27 cellular contexts compared by ENCODE assay signal in the genomic region with DNA sequence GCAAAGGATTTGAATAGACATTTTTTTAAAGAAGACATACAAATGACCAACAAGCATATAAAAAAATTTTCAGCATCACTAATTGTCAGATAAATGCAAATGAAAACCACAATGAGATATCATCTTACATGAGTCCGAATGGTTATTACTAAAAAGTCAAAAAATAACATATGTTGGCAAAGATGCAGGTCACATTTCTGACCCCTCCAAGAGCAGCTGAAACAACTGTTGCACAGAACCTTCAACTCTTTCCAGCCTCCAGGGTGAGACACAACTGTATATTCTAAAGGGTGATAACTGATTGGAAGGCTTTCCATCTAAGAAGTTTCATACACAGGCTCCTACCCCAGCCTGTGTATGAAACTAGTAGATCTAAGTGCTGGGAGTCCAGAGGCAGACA. TPM values are rescaled to one million over a fixed set of nuclear protein-coding genes. Genes with fewer than 3 reads are reported as not detected.
A peak's percentile ranks its signal among the peaks of the same experiment; 100 is the strongest.
DNase-seq lines count a peak whose midpoint lies in the region; ATAC-seq, FAIRE-seq and TF ChIP-seq lines count a peak whose summit lies in the region.
"Had no signal": no experiment of that assay in that cellular context is flagged by ENCODE, and none has a peak within 500 bp of the region (broad histone marks: within the 10 kb centered on the region; RNA-seq: fewer than 3 reads in every experiment).

No MANE protein-coding gene starts in this region.

- H3K9me3 ChIP-seq in GM23248 (ENCODE audit: low read depth) = no peaks in the 10 kb centered on the region

- no peak overlapping the region for H3K4me2 ChIP-seq in GM23248 (ENCODE audit: unreplicated experiment)

- no peaks in the 10 kb centered on the region for H3K36me3 ChIP-seq in GM23248 (ENCODE audit: low read depth)

- FAIRE-seq in RCC 7860 (lab: Jason Lieb, UNC) = no peak
- FAIRE-seq: A204.1, GM12878, H54, HepG2 had no signal

- peaks cover 22% of the 10 kb centered on the region for H3K9me3 Mint-ChIP-seq in type B pancreatic cell
- H3K9me3 Mint-ChIP-seq in activated CD8-positive, alpha-beta T cell treated with anti-CD3 and anti-CD28 coated beads, Interleukin-2, amount 10 ng/mL, durations not matched to agents 7 days and 5 days (ENCODE audit: insufficient read depth) = peaks cover 25% of the 10 kb centered on the region
- H3K9me3 Mint-ChIP-seq in stimulated activated effector memory CD8-positive, alpha-beta T cell treated with anti-CD3 and anti-CD28 coated beads, Interleukin-12 subunit alpha, Interleukin-12 subunit beta, amount 100 ng/mL, for 72 hours = no peaks in the 10 kb centered on the region

- H3K9me2 ChIP-seq in GM23248 (ENCODE audit: insufficient read depth) = no peaks in the 10 kb centered on the region

- no peak for ATAC-seq in activated CD8-positive, alpha-beta T cell treated with anti-CD3 and anti-CD28 coated beads, Interleukin-2, amount 10 ng/mL, durations not matched to agents 7 days and 5 days
- ATAC-seq in stimulated activated effector memory CD8-positive, alpha-beta T cell treated with anti-CD3 and anti-CD28 coated beads, Interleukin-12 subunit alpha, Interleukin-12 subunit beta, amount 100 ng/mL, for 72 hours = no peak
- ATAC-seq: GM12878, HepG2 had no signal

- POLR2A ChIA-PET in activated CD8-positive, alpha-beta T cell treated with anti-CD3 and anti-CD28 coated beads, Interleukin-2, amount 10 ng/mL, durations not matched to agents 7 days and 5 days (lab: Charles Lee) = no interaction called here

- H3K79me2 ChIP-seq in GM23248 (ENCODE audit: insufficient read depth) = no peaks in the 10 kb centered on the region

- in situ Hi-C loops in GM23248 (cut with MboI) = no loop called here

- peaks cover 26% of the 10 kb centered on the region for H3K27me3 Mint-ChIP-seq in type B pancreatic cell
- peaks cover 10% of the 10 kb centered on the region for H3K27me3 Mint-ChIP-seq in activated CD8-positive, alpha-beta T cell treated with anti-CD3 and anti-CD28 coated beads, Interleukin-2, amount 10 ng/mL, durations not matched to agents 7 days and 5 days (ENCODE audit: low read depth)
- H3K27me3 Mint-ChIP-seq: CD4-positive, alpha-beta memory T cell had no signal

- no peaks in the 10 kb centered on the region for H3K27me3 ChIP-seq in GM23248 (replicated peaks; ENCODE audit: insufficient read depth)

- H3K4me1 Mint-ChIP-seq in type B pancreatic cell (ENCODE audit: unreplicated experiment) = peaks cover 5% of the 10 kb centered on the region
- H3K4me1 Mint-ChIP-seq in activated CD8-positive, alpha-beta T cell treated with anti-CD3 and anti-CD28 coated beads, Interleukin-2, amount 10 ng/mL, durations not matched to agents 7 days and 5 days (ENCODE audit: low read depth) = peaks cover 10% of the 10 kb centered on the region
- peaks cover 7% of the 10 kb centered on the region for H3K4me1 Mint-ChIP-seq in stimulated activated effector memory CD8-positive, alpha-beta T cell treated with anti-CD3 and anti-CD28 coated beads, Interleukin-12 subunit alpha, Interleukin-12 subunit beta, amount 100 ng/mL, for 72 hours

- no peaks in the 10 kb centered on the region for H4K20me1 ChIP-seq in GM23248 (ENCODE audit: insufficient read depth)

- peaks cover 55% of the 10 kb centered on the region for H3K4me1 ChIP-seq in GM23248 (ENCODE audit: insufficient read depth)

- peak overlapping the region; percentile 24 for H3K4me3 Mint-ChIP-seq in type B pancreatic cell
- H3K4me3 Mint-ChIP-seq in activated CD8-positive, alpha-beta T cell treated with anti-CD3 and anti-CD28 coated beads, Interleukin-2, amount 10 ng/mL, durations not matched to agents 7 days and 5 days = no peak overlapping the region
- H3K4me3 Mint-ChIP-seq in stimulated activated effector memory CD8-positive, alpha-beta T cell treated with anti-CD3 and anti-CD28 coated beads, Interleukin-12 subunit alpha, Interleukin-12 subunit beta, amount 100 ng/mL, for 72 hours = no peak overlapping the region
- H3K4me3 Mint-ChIP-seq: CD4-positive, alpha-beta memory T cell had no signal

- peaks cover 43% of the 10 kb centered on the region for H3F3A ChIP-seq in GM23248 (ENCODE audit: insufficient read depth)

- CTCF ChIA-PET in activated CD8-positive, alpha-beta T cell treated with anti-CD3 and anti-CD28 coated beads, Interleukin-2, amount 10 ng/mL, durations not matched to agents 7 days and 5 days (lab: Charles Lee) = no interaction called here

- WGBS in GM23248 (ENCODE audit: low coverage in 1 of 2, low lambda C conversion rate in 2 of 2, missing lambda C conversion rate in 2 of 2), 2 experiments = 17 to 26% methylated on average over 1 of the region's 1 CpG

- H2AFZ ChIP-seq in GM23248 = 0 out of 2 replicates have a peak overlapping the region, but pooled peaks have one; percentile 18

- peaks cover 5% of the 10 kb centered on the region for H3K36me3 Mint-ChIP-seq in type B pancreatic cell
- peaks cover 9% of the 10 kb centered on the region for H3K36me3 Mint-ChIP-seq in activated CD8-positive, alpha-beta T cell treated with anti-CD3 and anti-CD28 coated beads, Interleukin-2, amount 10 ng/mL, durations not matched to agents 7 days and 5 days (ENCODE audit: low read depth)
- no peaks in the 10 kb centered on the region for H3K36me3 Mint-ChIP-seq in stimulated activated effector memory CD8-positive, alpha-beta T cell treated with anti-CD3 and anti-CD28 coated beads, Interleukin-12 subunit alpha, Interleukin-12 subunit beta, amount 100 ng/mL, for 72 hours
- H3K36me3 Mint-ChIP-seq: CD4-positive, alpha-beta memory T cell had no signal

- TF ChIP-seq CTCF in choroid plexus epithelial cell (conservative IDR thresholded peaks at IDR 0.05; ENCODE audit: low read depth, low read length) (no peak), type B pancreatic cell (conservative IDR thresholded peaks at IDR 0.05) (no peak)

- DNase-seq in GM23248 (no peak), choroid plexus epithelial cell (ENCODE audit: low read depth) (peak; percentile 24), fibroblast of the conjunctiva (ENCODE audit: low read depth) (peak; percentile 31), type B pancreatic cell (ENCODE audit: extremely low spot score, unreplicated experiment) (no peak), RCC 7860 (ENCODE audit: low spot score) (no peak)
- DNase-seq in activated CD8-positive, alpha-beta T cell treated with anti-CD3 and anti-CD28 coated beads, Interleukin-2, amount 10 ng/mL, durations not matched to agents 7 days and 5 days = no peak
- DNase-seq in activated CD8-positive, alpha-beta memory T cell treated with anti-CD3 and anti-CD28 coated beads, Interleukin-2, amount 50 U/mL, for 4 hours = no peak
- DNase-seq in stimulated activated effector memory CD8-positive, alpha-beta T cell treated with anti-CD3 and anti-CD28 coated beads, Interleukin-12 subunit alpha, Interleukin-12 subunit beta, amount 100 ng/mL, for 72 hours (ENCODE audit: low spot score in 2 of 2) = no peak
- DNase-seq: AML-193; C1 segment of cervical spinal cord; CD4-positive, alpha-beta memory T cell; COR-L47; DMS53; GDM1; Karpas-422; MV-4-11; NCI-H1105; NCI-H146; NCI-H2029 treated with DMSO at 0.1 percent for 48 hours; NCI-H2227 treated with DMSO at 0.1 percent for 48 hours; NCI-H526 treated with DMSO at 0.1 percent for 48 hours; SHP77 had no signal

- H3K4me3 ChIP-seq in GM23248 = no peak overlapping the region
- no peak overlapping the region for H3K4me3 ChIP-seq in choroid plexus epithelial cell (ENCODE audit: low read depth, low read length)
- H3K4me3 ChIP-seq: GM12878 had no signal

- H3K27ac ChIP-seq in GM23248 = no peak overlapping the region
- H3K27ac ChIP-seq: RWPE1 had no signal

- H3K9ac ChIP-seq in GM23248 = no peak overlapping the region

- H3K27ac Mint-ChIP-seq in type B pancreatic cell = peak overlapping the region; percentile 80
- H3K27ac Mint-ChIP-seq in activated CD8-positive, alpha-beta T cell treated with anti-CD3 and anti-CD28 coated beads, Interleukin-2, amount 10 ng/mL, durations not matched to agents 7 days and 5 days = no peak overlapping the region
- no peak overlapping the region for H3K27ac Mint-ChIP-seq in stimulated activated effector memory CD8-positive, alpha-beta T cell treated with anti-CD3 and anti-CD28 coated beads, Interleukin-12 subunit alpha, Interleukin-12 subunit beta, amount 100 ng/mL, for 72 hours
- H3K27ac Mint-ChIP-seq: CD4-positive, alpha-beta memory T cell had no signal

RNA-seq across cellular contexts. Expression of a gene that starts 51.9 kb away (rescaled TPM):
- total RNA-seq in GM23248 (2014; rRNA removed; shearing (Covaris generic)) = 57.3 and 72.7 TPM in 2 replicates
- polyA plus RNA-seq in GM23248 (2016; fragmentation: Nextera tagmentation; extraction: Ambion mirVana) = 33.4 and 33.9 TPM in 2 replicates
- 21.7 and 42.1 TPM in 2 replicates for total RNA-seq in type B pancreatic cell (ENCODE audit: low replicate concordance)
- 100 to 1,000 TPM; 209 to 212 TPM for total RNA-seq in activated CD8-positive, alpha-beta T cell treated with anti-CD3 and anti-CD28 coated beads, Interleukin-2, amount 10 ng/mL, durations not matched to agents 7 days and 5 days

Comparison
In these comparisons a context has a peak if more than half of its experiments do, and no peak if none do; other contexts are left out.
1. DNase-seq: peak in choroid plexus epithelial cell (single experiment) and fibroblast of the conjunctiva (single experiment); none in GM23248 (single experiment), type B pancreatic cell (single experiment), RCC 7860 (single experiment), activated CD8-positive, alpha-beta T cell treated with anti-CD3 and anti-CD28 coated beads, Interleukin-2, amount 10 ng/mL, durations not matched to agents 7 days and 5 days (single experiment), activated CD8-positive, alpha-beta memory T cell treated with anti-CD3 and anti-CD28 coated beads, Interleukin-2, amount 50 U/mL, for 4 hours (single experiment) and stimulated activated effector memory CD8-positive, alpha-beta T cell treated with anti-CD3 and anti-CD28 coated beads, Interleukin-12 subunit alpha, Interleukin-12 subunit beta, amount 100 ng/mL, for 72 hours (0 of 2).